Comparison of ENCODE assay signal across 23 cellular contexts in genomic region chr2:27790796-27791195, GRCh38.
"Had no signal": no experiment of that assay in that cellular context is flagged by ENCODE, and none has a peak within 500 bp of the region (broad histone marks: within the 10 kb centered on the region; RNA-seq: fewer than 3 reads in every experiment).

No MANE protein-coding gene starts in this region.

- H3K27me3 ChIP-seq: dorsolateral prefrontal cortex, esophagus muscularis mucosa, gastrocnemius medialis, heart right ventricle, left lung had no signal

- DNase-seq: dermis blood vessel endothelial cell; dorsolateral prefrontal cortex; effector CD4-positive, alpha-beta T cell; effector memory CD4-positive, alpha-beta T cell; foreskin fibroblast; foreskin melanocyte; gastrocnemius medialis; glutamatergic neuron; head of caudate nucleus; heart right ventricle; hypothalamus; immature natural killer cell; islet precursor cell; kidney; kidney glomerular epithelial cell; left lung; left ventricle myocardium superior; lower lobe of right lung; mesendoderm; midbrain; naive thymus-derived CD4-positive, alpha-beta T cell had no signal

- H3K27ac ChIP-seq: coronary artery, dorsolateral prefrontal cortex, esophagus muscularis mucosa, gastrocnemius medialis, heart right ventricle, left lung, lower lobe of right lung had no signal

- H3K4me3 ChIP-seq: coronary artery, dorsolateral prefrontal cortex, esophagus muscularis mucosa, gastrocnemius medialis, heart right ventricle, left lung, lower lobe of right lung had no signal

- ATAC-seq: gastrocnemius medialis; heart right ventricle; left lung; left ventricle myocardium superior; lower lobe of right lung; naive thymus-derived CD4-positive, alpha-beta T cell had no signal

- H3K9me3 ChIP-seq: esophagus muscularis mucosa, gastrocnemius medialis, lower lobe of right lung had no signal

- H3K36me3 ChIP-seq: esophagus muscularis mucosa, gastrocnemius medialis, heart right ventricle, left lung, lower lobe of right lung had no signal
